Comparison of ENCODE assay signal across 11 cellular contexts in the genomic region with DNA sequence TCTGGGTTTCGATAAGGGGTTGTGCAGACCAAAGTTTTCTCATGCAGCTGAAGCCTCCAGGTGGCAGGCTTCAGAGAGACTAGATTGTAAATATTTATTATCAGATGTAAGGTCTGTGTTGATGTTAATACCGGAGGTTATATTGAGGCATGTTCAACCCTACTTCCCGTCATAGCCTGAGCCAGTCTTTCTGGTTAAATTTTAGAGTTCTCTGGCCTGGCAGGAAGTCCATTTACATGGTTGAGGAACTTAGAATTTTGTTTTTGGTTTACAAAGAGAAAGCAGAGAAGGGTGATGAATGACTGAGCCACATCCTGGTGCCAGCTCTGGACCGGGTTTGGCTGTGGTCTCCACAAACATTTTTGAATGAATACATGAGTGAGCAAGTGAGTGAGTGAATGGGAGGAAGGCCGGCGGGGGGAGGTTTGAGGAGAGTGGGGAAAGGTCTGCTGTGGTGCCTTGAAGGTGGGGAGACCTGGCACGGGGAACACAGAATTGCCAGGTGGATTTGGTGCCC.
DNase-seq lines count a peak whose midpoint lies in the region; ATAC-seq and TF ChIP-seq lines count a peak whose summit lies in the region.
"Had no signal": no experiment of that assay in that cellular context is flagged by ENCODE, and none has a peak within 500 bp of the region (broad histone marks: within the 10 kb centered on the region; RNA-seq: fewer than 3 reads in every experiment).

No MANE protein-coding gene starts in this region.

- CTCF ChIA-PET in AG04450 (lab: Charles Lee), result interaction anchor here (0.6 to 1.5 kb wide), 3 partner anchors 44 to 782 kb away, joined by 3 read pairs; no protein-coding TSS in a partner anchor

- H3K27me3 ChIP-seq in AG04450 (ENCODE audit: control insufficient read depth, insufficient read depth, low read length), result no peaks in the 10 kb centered on the region
- no peaks in the 10 kb centered on the region for H3K27me3 ChIP-seq in hepatocyte

- H3K79me2 ChIP-seq in hepatocyte, result no peaks in the 10 kb centered on the region

- peaks cover 8% of the 10 kb centered on the region for H3K4me1 ChIP-seq in hepatocyte (ENCODE audit: insufficient read depth)
- H3K4me1 ChIP-seq: psoas muscle had no signal

- no peaks in the 10 kb centered on the region for H3K27me3 Mint-ChIP-seq in T-helper 17 cell

- no peaks in the 10 kb centered on the region for H4K20me1 ChIP-seq in hepatocyte (ENCODE audit: insufficient read depth, poor library complexity, severe bottlenecking)

- WGBS in hepatocyte (ENCODE audit: low lambda C conversion rate, missing lambda C conversion rate), result 68% methylated on average over 7 of the region's 7 CpGs

- H3K4me2 ChIP-seq in hepatocyte, result no peak overlapping the region

- peak overlapping the region; percentile 71 for H3K27ac ChIP-seq in AG04450 (ENCODE audit: low read depth, low read length)
- H3K27ac ChIP-seq in hepatocyte, result no peak overlapping the region
- H3K27ac ChIP-seq: psoas muscle had no signal

- H3K4me3 ChIP-seq in AG04450 (ENCODE audit: low read depth, low read length) (no peak overlapping the region), hepatocyte (no peak overlapping the region)
- H3K4me3 ChIP-seq: psoas muscle had no signal

- H3K9me2 ChIP-seq in hepatocyte (replicated peaks; ENCODE audit: insufficient read depth), result no peaks in the 10 kb centered on the region

- H2AFZ ChIP-seq in hepatocyte, result no peak overlapping the region

- H3K4me1 Mint-ChIP-seq in T-helper 17 cell, result peaks cover 26% of the 10 kb centered on the region

- POLR2A ChIA-PET in AG04450 (lab: Yijun Ruan, JAX), result interaction anchor here (0.7 kb wide), 1 partner anchor 69 kb away, joined by 6 read pairs; no protein-coding TSS in a partner anchor

- H3K4me3 Mint-ChIP-seq in T-helper 17 cell, result no peak overlapping the region
- H3K4me3 Mint-ChIP-seq: HFFc6 had no signal

- peak overlapping the region; percentile 78 for H3K27ac Mint-ChIP-seq in T-helper 17 cell
- H3K27ac Mint-ChIP-seq: HFFc6 had no signal

- H3K36me3 ChIP-seq in hepatocyte (replicated peaks; ENCODE audit: insufficient read depth, low read depth), result no peaks in the 10 kb centered on the region

- ATAC-seq in GM19395 (IDR thresholded peaks at IDR 0.05; ENCODE audit: unreplicated experiment) (peak; percentile 62), T-helper 17 cell (no peak), HG03378 (IDR thresholded peaks at IDR 0.05; ENCODE audit: unreplicated experiment) (no peak)
- ATAC-seq: psoas muscle had no signal

- peak; percentile 44 for DNase-seq in AG04450 (ENCODE audit: low read depth, low spot score)
- DNase-seq in T-helper 17 cell, result no peak
- DNase-seq in hepatocyte (ENCODE audit: low spot score), result no peak
- no peak for DNase-seq in NCI-H748 (lab: John Stamatoyannopoulos, UW; ENCODE audit: unreplicated experiment)
- DNase-seq in NCI-H524 (lab: John Stamatoyannopoulos, UW), result no peak
- no peak for DNase-seq in NCI-H1417 treated with DMSO at 0.1 percent for 48 hours (lab: John Stamatoyannopoulos, UW)
- DNase-seq: HFFc6, NCI-H69, psoas muscle had no signal

- H3K9me3 ChIP-seq in AG04450 (ENCODE audit: control insufficient read depth, insufficient read depth, low read length), result no peaks in the 10 kb centered on the region
- no peaks in the 10 kb centered on the region for H3K9me3 ChIP-seq in T-helper 17 cell (ENCODE audit: control insufficient read depth, low read length, poor library complexity, severe bottlenecking)
- H3K9me3 ChIP-seq in hepatocyte (ENCODE audit: low read depth), result no peaks in the 10 kb centered on the region
- H3K9me3 ChIP-seq: psoas muscle had no signal

- H3K36me3 Mint-ChIP-seq in T-helper 17 cell (ENCODE audit: low read depth), result peaks cover 2% of the 10 kb centered on the region

- 0 out of 2 replicates have a peak, but pooled peaks have one; percentile 18 for TF ChIP-seq CTCF in AG04450 (IDR thresholded peaks at IDR 0.05; ENCODE audit: low read depth, low read length)
- peak; percentile 16 for TF ChIP-seq CTCF in hepatocyte (IDR thresholded peaks at IDR 0.05; ENCODE audit: poor library complexity)
